15 cellular contexts compared by ENCODE assay signal in the genomic region with DNA sequence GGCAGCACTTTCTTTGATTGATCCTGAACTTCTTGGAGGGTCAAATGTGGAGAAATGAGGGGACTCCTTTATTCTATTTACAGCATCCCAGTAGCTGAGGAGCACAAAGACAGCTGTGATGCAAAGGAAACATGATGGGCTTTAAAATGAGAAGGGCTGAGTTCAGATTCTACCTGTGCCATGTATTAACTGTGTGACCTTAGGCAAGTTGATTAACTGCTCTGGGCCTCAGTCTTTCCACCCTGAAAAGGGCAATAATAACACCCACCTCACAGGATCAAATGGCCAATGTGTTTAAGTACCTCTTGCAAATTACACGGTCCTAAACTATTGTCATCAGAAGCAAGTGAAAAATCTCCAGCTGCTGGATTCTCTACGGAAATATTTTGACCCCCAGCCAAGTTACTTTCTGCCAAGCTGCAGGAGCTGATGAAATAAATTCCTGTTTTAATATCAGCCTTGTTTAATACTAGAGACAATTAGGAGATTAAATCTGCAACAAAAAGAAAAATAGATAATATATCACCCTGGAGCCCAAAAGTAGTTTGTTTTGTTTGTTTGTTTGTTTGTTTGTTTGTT. TPM values are rescaled to one million over a fixed set of nuclear protein-coding genes. Genes with fewer than 3 reads are reported as not detected.
"Had no signal": no experiment of that assay in that cellular context is flagged by ENCODE, and none has a peak within 500 bp of the region (broad histone marks: within the 10 kb centered on the region; RNA-seq: fewer than 3 reads in every experiment).

No MANE protein-coding gene starts in this region.

- ATAC-seq: activated T-cell treated with anti-CD3 and anti-CD28 coated beads, Interleukin-2, amount 50 U/mL, for 4 hours; foreskin keratinocyte; naive thymus-derived CD4-positive, alpha-beta T cell; stimulated activated naive B cell treated with anti-CD40 and anti-IgM and Interleukin-4, amounts not matched to agents 10 μg/mL and 1 μg/mL and 100 μg/mL, for 72 hours had no signal

- H3K4me3 ChIP-seq: colonic mucosa, right atrium auricular region, suprapubic skin had no signal

- H3K27me3 ChIP-seq: colonic mucosa, right atrium auricular region, suprapubic skin had no signal

- H3K36me3 ChIP-seq: colonic mucosa, right atrium auricular region, suprapubic skin had no signal

- H3K4me1 ChIP-seq: colonic mucosa, foreskin keratinocyte had no signal

- H3K27ac ChIP-seq: colonic mucosa, foreskin keratinocyte, right atrium auricular region, suprapubic skin had no signal

- H3K9me3 ChIP-seq: colonic mucosa, right atrium auricular region, suprapubic skin had no signal

- DNase-seq: activated CD4-positive, alpha-beta memory T cell treated with anti-CD3 and anti-CD28 coated beads for 36 hours; activated CD4-positive, alpha-beta T cell treated with anti-CD3 and anti-CD28 coated beads for 1 hour; activated effector memory CD4-positive, alpha-beta T cell treated with anti-CD3 and anti-CD28 coated beads, Interleukin-2, amount 50 U/mL, for 16 hours; activated naive CD8-positive, alpha-beta T cell treated with anti-CD3 and anti-CD28 coated beads for 36 hours; activated T-cell treated with anti-CD3 and anti-CD28 coated beads, Interleukin-2, amount 50 U/mL, for 4 hours; colonic mucosa; effector CD4-positive, alpha-beta T cell; foreskin keratinocyte; naive thymus-derived CD4-positive, alpha-beta T cell; stimulated activated CD4-positive, alpha-beta T cell treated with anti-CD3 and anti-CD28 coated beads, Interleukin-2, amount 100 ng/mL, for 24 hours; stimulated activated naive B cell treated with anti-CD40 and anti-IgM and Interleukin-4, amounts not matched to agents 10 μg/mL and 1 μg/mL and 100 μg/mL, for 72 hours; T-helper 9 cell had no signal

RNA-seq across cellular contexts. Expression of a gene that starts 25.5 kb away (rescaled TPM):
- total RNA-seq: activated CD4-positive, alpha-beta memory T cell treated with anti-CD3 and anti-CD28 coated beads for 36 hours; activated naive CD8-positive, alpha-beta T cell treated with anti-CD3 and anti-CD28 coated beads for 36 hours; activated T-cell treated with anti-CD3 and anti-CD28 coated beads, Interleukin-2, amount 50 U/mL, for 4 hours; foreskin keratinocyte; lung microvascular endothelial cell; naive thymus-derived CD4-positive, alpha-beta T cell had no signal
- polyA plus RNA-seq: foreskin keratinocyte; naive thymus-derived CD4-positive, alpha-beta T cell had no signal
